ENCODE assay signal across 1 cellular context in the genomic region with DNA sequence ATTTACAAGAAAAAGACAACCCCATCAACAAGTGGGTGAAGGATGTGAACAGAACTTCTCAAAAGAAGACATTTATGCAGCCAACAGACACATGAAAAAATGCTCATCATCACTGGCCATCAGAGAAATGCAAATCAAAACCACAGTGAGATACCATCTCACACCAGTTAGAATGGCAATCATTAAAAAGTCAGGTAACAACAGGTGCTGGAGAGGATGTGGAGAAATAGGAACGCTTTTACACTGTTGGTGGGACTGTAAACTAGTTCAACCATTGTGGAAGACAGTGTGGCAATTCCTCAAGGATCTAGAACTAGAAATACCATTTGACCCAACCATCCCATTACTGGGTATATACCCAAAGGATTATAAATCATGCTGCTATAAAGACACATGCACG.
TF ChIP-seq lines count a peak whose summit lies in the region.
"Not testable (repeated sequence)": the region's sequence is repeated elsewhere in the genome, so short reads cannot be mapped to it uniquely, and the experiment has no call there.

No MANE protein-coding gene starts in this region.

- H3K9me3 ChIP-seq in HEK293 (ENCODE audit: control insufficient read depth, insufficient read depth, low read depth, low read length): not testable (repeated sequence)

- POLR2A ChIA-PET in HEK293 (lab: Yijun Ruan, JAX): not testable (repeated sequence)

- H3K4me3 ChIP-seq in HEK293 (ENCODE audit: low read depth, low read length): not testable (repeated sequence)

- CTCF ChIA-PET in HEK293 (lab: Yijun Ruan, JAX): not testable (repeated sequence)

- H3K36me3 ChIP-seq in HEK293 (ENCODE audit: control insufficient read depth in 2 of 2, insufficient read depth in 1 of 2, low read length in 2 of 2): not testable (repeated sequence)

- not testable (repeated sequence) for H3K27ac ChIP-seq in HEK293 (ENCODE audit: extremely low read depth, low read depth, low read length)

- not testable (repeated sequence) for TF ChIP-seq CTCF in HEK293 (tag by site-specific recombination; IDR thresholded peaks at IDR 0.05)

- not testable (repeated sequence) for H3K4me1 ChIP-seq in HEK293 (ENCODE audit: control insufficient read depth, insufficient read depth, low read length)

TF ChIP-seq in HEK293, 187 proteins besides CTCF, POLR2A, EP300 and RAD21:
- TF ChIP-seq SCRT2 (tag by site-specific recombination; IDR thresholded peaks at IDR 0.05) (peak; percentile 75), ZNF184 (tag by site-specific recombination; IDR thresholded peaks at IDR 0.05) (peak; percentile 91), SCRT1 (tag by site-specific recombination; IDR thresholded peaks at IDR 0.05; ENCODE audit: borderline replicate concordance) (peak; percentile 29; the same call in 1 of the 2 replicates)
